Comparison of ENCODE assay signal across 20 cellular contexts in genomic region chr6:123447315-123447937, GRCh38.
"Had no signal": no experiment of that assay in that cellular context is flagged by ENCODE, and none has a peak within 500 bp of the region (broad histone marks: within the 10 kb centered on the region; RNA-seq: fewer than 3 reads in every experiment).

No MANE protein-coding gene starts in this region.

- DNase-seq: Karpas-422, KBM-7, MG63, NCI-H1092, NCI-H1105 treated with DMSO at 0.1 percent for 48 hours, NCI-H1417 treated with DMSO at 0.1 percent for 48 hours, NCI-H146, NCI-H1694 treated with DMSO at 0.1 percent for 48 hours, NCI-H1930, NCI-H2081, NCI-H2107, NCI-H2227 treated with DMSO at 0.1 percent for 48 hours, NCI-H524, NCI-H526 treated with DMSO at 0.1 percent for 48 hours, NCI-H748 treated with DMSO at 0.1 percent for 48 hours, PC-3, Peyer's patch, SHP77, SK-N-SH, SW 1271 had no signal

- H3K27ac ChIP-seq: Peyer's patch had no signal

- H3K4me1 ChIP-seq: Peyer's patch had no signal

- H3K9me3 ChIP-seq: MG63, Peyer's patch, SK-N-SH had no signal

- H3K27me3 ChIP-seq: MG63, Peyer's patch had no signal

- H3K9ac ChIP-seq: SK-N-SH had no signal

- H3K36me3 ChIP-seq: MG63, Peyer's patch had no signal

- H3K4me3 ChIP-seq: MG63, Peyer's patch had no signal
